In genomic region chr7:73892003-73892975, GRCh38 we compare ENCODE assay signal across 13 cellular contexts. TPM values are rescaled to one million over a fixed set of nuclear protein-coding genes. Genes with fewer than 3 reads are reported as not detected.
DNase-seq lines count a peak whose midpoint lies in the region; ATAC-seq, FAIRE-seq and TF ChIP-seq lines count a peak whose summit lies in the region.
"Had no signal": no experiment of that assay in that cellular context is flagged by ENCODE, and none has a peak within 500 bp of the region (broad histone marks: within the 10 kb centered on the region; RNA-seq: fewer than 3 reads in every experiment).

No MANE protein-coding gene starts in this region.

- H3K9me3 ChIP-seq in endothelial cell of umbilical vein (replicated peaks; ENCODE audit: control insufficient read depth, insufficient read depth, low read length) (no peaks in the 10 kb centered on the region), ovary (peaks cover 0 to 4% of the 10 kb centered on the region in 2 donors)

- CTCF ChIA-PET in endothelial cell of umbilical vein (lab: Charles Lee), result interaction anchor here (1.2 to 3.0 kb wide), 2 partner anchors 74 to 134 kb away, joined by 3 to 20 read pairs; no protein-coding TSS in a partner anchor

- H4K20me1 ChIP-seq in endothelial cell of umbilical vein (replicated peaks; ENCODE audit: control insufficient read depth, extremely low read depth, insufficient read depth, low read length), result no peaks in the 10 kb centered on the region

- TF ChIP-seq CTCF in endothelial cell of umbilical vein (IDR thresholded peaks at IDR 0.05; ENCODE audit: extremely low read depth in 1 of 2, insufficient read depth in 1 of 2, low read depth in 1 of 2, low read length in 2 of 2), result no peak
- TF ChIP-seq CTCF in ovary (IDR thresholded peaks at IDR 0.05), result no peak
- TF ChIP-seq CTCF in glutamatergic neuron (IDR thresholded peaks at IDR 0.05; ENCODE audit: partially characterized antibody, unreplicated experiment), result no peak

- WGBS in ovary, 3 donors, result 47 to 51% (median 50%) methylated on average over 11 of the region's 11 CpGs

- no peak for TF ChIP-seq EP300 in ovary (IDR thresholded peaks at IDR 0.05)

- H3K27ac Mint-ChIP-seq in glutamatergic neuron (ENCODE audit: unreplicated experiment), result no peak overlapping the region

- peak; percentile 62 for FAIRE-seq in endothelial cell of umbilical vein (lab: Jason Lieb, UNC)

- H3K4me3 Mint-ChIP-seq in glutamatergic neuron (ENCODE audit: unreplicated experiment), result no peak overlapping the region

- H3K4me3 ChIP-seq in endothelial cell of umbilical vein (replicated peaks in 1 of 3; ENCODE audit: insufficient read depth in 1 of 3, low read depth in 1 of 3, low read length in 3 of 3) (no peak overlapping the region), ovary (no peak overlapping the region)
- H3K4me3 ChIP-seq: gastrocnemius medialis had no signal

- no peaks in the 10 kb centered on the region for H3K9me1 ChIP-seq in endothelial cell of umbilical vein (replicated peaks; ENCODE audit: control insufficient read depth, extremely low read depth, insufficient read depth, low read length)

- no peak overlapping the region for H2AFZ ChIP-seq in endothelial cell of umbilical vein (ENCODE audit: low read depth, low read length)

- DNase-seq in GM04504 (ENCODE audit: low read depth), result peak; percentile 52
- peak; percentile 75 for DNase-seq in OCI-M1 (lab: John Stamatoyannopoulos, UW)
- DNase-seq in endothelial cell of umbilical vein (ENCODE audit: low read depth, low spot score), result peak; percentile 53
- peak in 3 of 5 donors; percentile 37 to 73 (median 44) for DNase-seq in ovary
- DNase-seq in glutamatergic neuron, result no peak
- no peak for DNase-seq in SK-N-DZ (ENCODE audit: low spot score)
- DNase-seq in COR-L47 (lab: John Stamatoyannopoulos, UW), result no peak
- DNase-seq: NCI-H1417 treated with DMSO at 0.1 percent for 48 hours; stimulated activated CD8-positive, alpha-beta memory T cell treated with anti-CD3 and anti-CD28 coated beads, Interleukin-4, amount 100 ng/mL, for 48 hours had no signal

- no peaks in the 10 kb centered on the region for H3K4me1 Mint-ChIP-seq in glutamatergic neuron (ENCODE audit: low read depth, unreplicated experiment)

- no peaks in the 10 kb centered on the region for H3K4me1 ChIP-seq in endothelial cell of umbilical vein (ENCODE audit: control insufficient read depth, extremely low read depth, insufficient read depth, low read length)
- peaks cover 4% of the 10 kb centered on the region for H3K4me1 ChIP-seq in ovary (ENCODE audit: insufficient read depth)

- intact Hi-C loops in endothelial cell of umbilical vein (cut with micrococcal nuclease), result no loop called here
- intact Hi-C loops in ovary (cut with DNase I), result loop anchor here in 1 of 4 donors (5.0 to 10.0 kb wide), 2 partner anchors 103 to 135 kb away; partner anchors contain the start of gene ELN

- no TSS peak for BruUV-seq in endothelial cell of umbilical vein (replicated peaks; lab: Mats Ljungman, UMichigan)

- H3K27ac ChIP-seq in endothelial cell of umbilical vein (ENCODE audit: insufficient read depth, low read depth, low read length) (no peak overlapping the region), ovary (no peak overlapping the region)

- H3K4me2 ChIP-seq in endothelial cell of umbilical vein (ENCODE audit: insufficient read depth, low read length), result no peak overlapping the region

- H3K9me3 Mint-ChIP-seq in glutamatergic neuron (ENCODE audit: unreplicated experiment), result peaks cover 17% of the 10 kb centered on the region

- no peak overlapping the region for H3K9ac ChIP-seq in endothelial cell of umbilical vein (replicated peaks; ENCODE audit: extremely low read depth, insufficient read depth, low read length)

- ATAC-seq in esophagus mucosa, result no peak

- POLR2A ChIA-PET in endothelial cell of umbilical vein (lab: Charles Lee), result no interaction called here

- H3K27me3 ChIP-seq in endothelial cell of umbilical vein (ENCODE audit: control insufficient read depth in 2 of 2, insufficient read depth in 2 of 2, low read length in 2 of 2) (no peaks in the 10 kb centered on the region), ovary (no peaks in the 10 kb centered on the region)

- peaks cover 6% of the 10 kb centered on the region for H3K27me3 Mint-ChIP-seq in glutamatergic neuron (ENCODE audit: unreplicated experiment)

- dilution Hi-C loops in endothelial cell of umbilical vein (cut with MboI; ENCODE audit: extremely low pct_ligation_motif_present, low sequenced_read_pairs), result no loop called here

- H3K36me3 ChIP-seq in endothelial cell of umbilical vein (ENCODE audit: control insufficient read depth in 2 of 2, extremely low read depth in 1 of 2, insufficient read depth in 2 of 2, low read length in 2 of 2), result no peaks in the 10 kb centered on the region
- no peaks in the 10 kb centered on the region for H3K36me3 ChIP-seq in ovary
- H3K36me3 ChIP-seq: gastrocnemius medialis had no signal

- TF ChIP-seq POLR2A in endothelial cell of umbilical vein (IDR thresholded peaks at IDR 0.05; ENCODE audit: low read depth, low read length), result no peak
- no peak for TF ChIP-seq POLR2A in ovary (IDR thresholded peaks at IDR 0.05)

- peaks cover 7% of the 10 kb centered on the region for H3K36me3 Mint-ChIP-seq in glutamatergic neuron (ENCODE audit: unreplicated experiment)

- H3K79me2 ChIP-seq in endothelial cell of umbilical vein (ENCODE audit: control insufficient read depth, insufficient read depth, low read length), result no peaks in the 10 kb centered on the region

TF ChIP-seq in endothelial cell of umbilical vein, 7 proteins besides CTCF, POLR2A, EP300 and RAD21:
- TF ChIP-seq MYC (IDR thresholded peaks at IDR 0.05; ENCODE audit: low read depth, low read length), result no peak
- no peak for TF ChIP-seq JUN (IDR thresholded peaks at IDR 0.05; ENCODE audit: borderline replicate concordance, insufficient read depth, insufficient read length, low read depth)
- TF ChIP-seq FOS (IDR thresholded peaks at IDR 0.05; ENCODE audit: borderline replicate concordance, insufficient read depth, low read length), result no peak
- TF ChIP-seq POLR2AphosphoS5 (IDR thresholded peaks at IDR 0.05; ENCODE audit: insufficient read depth, low read depth, low read length), result no peak
- no peak for TF ChIP-seq GATA2 (IDR thresholded peaks at IDR 0.05; ENCODE audit: insufficient read depth, insufficient read length, low read depth, low read length)
- no peak for TF ChIP-seq MAX (IDR thresholded peaks at IDR 0.05; ENCODE audit: insufficient read depth, insufficient read length)
- no peak for TF ChIP-seq EZH2 (IDR thresholded peaks at IDR 0.05; ENCODE audit: borderline replicate concordance, low read depth, low read length, severe bottlenecking)

RNA-seq across cellular contexts. Expression of gene TMEM270, which starts 31.3 kb away (rescaled TPM):
- total RNA-seq in endothelial cell of umbilical vein, result not detected in 2 replicates
- polyA plus RNA-seq in endothelial cell of umbilical vein, result not detected in 2 replicates
- not detected in 2 replicates for polyA plus RNA-seq in endothelial cell of umbilical vein (2011; cell fraction: cytosol; rRNA removed)
- polyA plus RNA-seq in endothelial cell of umbilical vein (2011; cell fraction: nucleus; rRNA removed), result not detected in 2 replicates
- not detected in 2 replicates for polyA plus RNA-seq in endothelial cell of umbilical vein (2012)
- polyA minus RNA-seq in endothelial cell of umbilical vein, result not detected in 2 replicates
- not detected for polyA minus RNA-seq in endothelial cell of umbilical vein (2011; cell fraction: cytosol; rRNA and poly(A)+ RNA removed)
- polyA minus RNA-seq in endothelial cell of umbilical vein (2011; cell fraction: nucleus; rRNA and poly(A)+ RNA removed), result not detected in 2 replicates
- under 1 TPM in 1 of 7 donors, not detected in 6; 0.34 TPM for total RNA-seq in ovary
- polyA plus RNA-seq in ovary, result not detected
- not detected for total RNA-seq in glutamatergic neuron (ENCODE audit: unreplicated experiment)
- total RNA-seq in esophagus mucosa, result not detected
- not detected in 2 replicates for polyA plus RNA-seq in SK-N-DZ (2014; cell fraction: cytosol; rRNA removed)
- polyA plus RNA-seq in SK-N-DZ (2014; cell fraction: nucleus; rRNA removed), result not detected in 2 replicates
- total RNA-seq: gastrocnemius medialis, mesenteric fat pad, skeletal muscle tissue had no signal

RNA-seq across cellular contexts. Expression of gene METTL27, which starts 50.0 kb away (rescaled TPM):
- total RNA-seq in endothelial cell of umbilical vein, result 1.2 and 10.8 TPM in 2 replicates
- 6.9 and 9.0 TPM in 2 replicates for polyA plus RNA-seq in endothelial cell of umbilical vein
- 3.9 and 5.3 TPM in 2 replicates for polyA plus RNA-seq in endothelial cell of umbilical vein (2011; cell fraction: cytosol; rRNA removed)
- polyA plus RNA-seq in endothelial cell of umbilical vein (2011; cell fraction: nucleus; rRNA removed), result 3.6 and 4.9 TPM in 2 replicates
- polyA plus RNA-seq in endothelial cell of umbilical vein (2012), result 3.0 and 4.9 TPM in 2 replicates
- polyA minus RNA-seq in endothelial cell of umbilical vein, result 1.3 and 3.9 TPM in 2 replicates
- polyA minus RNA-seq in endothelial cell of umbilical vein (2011; cell fraction: cytosol; rRNA and poly(A)+ RNA removed), result 1.4 TPM
- 3.4 and 5.1 TPM in 2 replicates for polyA minus RNA-seq in endothelial cell of umbilical vein (2011; cell fraction: nucleus; rRNA and poly(A)+ RNA removed)
- total RNA-seq in ovary, result 10 to 100 TPM in 1 of 7 donors, 1 to 10 TPM in 6; 1.8 to 25.6 (median 4.3) TPM
- 1 to 10 TPM in 1 of 2 donors, not detected in 1; 3.0 TPM for polyA plus RNA-seq in ovary
- total RNA-seq in glutamatergic neuron (ENCODE audit: unreplicated experiment), result 2.9 TPM
- 1.9 TPM for total RNA-seq in esophagus mucosa
- polyA plus RNA-seq in SK-N-DZ (2014; cell fraction: cytosol; rRNA removed), result 0.33 and 0.61 TPM in 2 replicates
- polyA plus RNA-seq in SK-N-DZ (2014; cell fraction: nucleus; rRNA removed), result 1.7 TPM in 1 of 2 replicates, not detected in the other

Comparison
In these comparisons a context has a peak if more than half of its experiments do, and no peak if none do; other contexts are left out.
1. DNase-seq: peak in GM04504 (single experiment), OCI-M1 (single experiment), endothelial cell of umbilical vein (single experiment) and ovary (3 of 5); none in glutamatergic neuron (single experiment), SK-N-DZ (single experiment) and COR-L47 (single experiment).